In the genomic region with DNA sequence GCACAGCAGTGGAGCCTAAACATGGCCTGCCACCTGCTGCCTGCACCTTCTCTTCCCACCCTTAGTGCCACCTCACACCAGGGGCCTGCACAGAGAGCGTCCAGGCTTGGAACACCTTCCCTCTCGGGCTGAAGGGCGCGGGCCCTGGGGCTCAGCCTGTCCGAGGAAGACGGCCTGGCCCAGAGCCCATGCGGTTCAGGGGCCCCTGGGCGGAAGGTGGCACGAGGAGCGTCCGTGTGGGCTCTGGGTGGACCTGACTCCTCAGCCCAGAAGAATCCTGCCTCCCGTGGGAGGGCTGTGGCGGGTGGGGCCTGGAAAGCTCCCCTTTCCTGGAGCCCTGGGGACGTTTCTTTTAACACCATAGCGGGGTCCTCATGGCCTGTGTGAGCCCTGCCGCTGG, we compare ENCODE assay signal across 28 cellular contexts.
"Had no signal": no experiment of that assay in that cellular context is flagged by ENCODE, and none has a peak within 500 bp of the region (broad histone marks: within the 10 kb centered on the region; RNA-seq: fewer than 3 reads in every experiment).

No MANE protein-coding gene starts in this region.

- H3K9me3 Mint-ChIP-seq: natural killer cell; stimulated activated naive CD8-positive, alpha-beta T cell treated with anti-CD3 and anti-CD28 coated beads, Interleukin-15, Interleukin-2, amounts not matched to agents 100 ng/mL and 50 ng/mL, for 24 hours had no signal

- H3K9me3 ChIP-seq: ovary, right lobe of liver, thyroid gland had no signal

- H3K27me3 Mint-ChIP-seq: naive thymus-derived CD4-positive, alpha-beta T cell; progenitor cell of endocrine pancreas; stimulated activated naive B cell treated with anti-CD40 and anti-IgM and Interleukin-4, amounts not matched to agents 10 μg/mL and 1 μg/mL and 100 μg/mL, for 72 hours; stimulated activated naive CD8-positive, alpha-beta T cell treated with anti-CD3 and anti-CD28 coated beads, Interleukin-15, Interleukin-2, amounts not matched to agents 100 ng/mL and 50 ng/mL, for 24 hours had no signal

- H3K4me1 Mint-ChIP-seq: nephron, neural progenitor cell had no signal

- H3K4me1 ChIP-seq: neural progenitor cell, parathyroid adenoma, psoas muscle, right lobe of liver, stomach, thyroid gland, tibial nerve, upper lobe of left lung, vagina had no signal

- H3K27ac Mint-ChIP-seq: naive thymus-derived CD4-positive, alpha-beta T cell; nephron; neural progenitor cell; progenitor cell of endocrine pancreas; stimulated activated naive CD8-positive, alpha-beta T cell treated with anti-CD3 and anti-CD28 coated beads, Interleukin-15, Interleukin-2, amounts not matched to agents 100 ng/mL and 50 ng/mL, for 24 hours had no signal

- H3K27me3 ChIP-seq: neural progenitor cell, ovary, right lobe of liver, spleen, stomach, thyroid gland, tibial nerve, upper lobe of left lung, vagina had no signal

- H3K4me3 ChIP-seq: neural progenitor cell, ovary, psoas muscle, right lobe of liver, skin epidermis, smooth muscle cell, spleen, stomach, thoracic aorta, thyroid gland, tibial nerve, upper lobe of left lung, vagina had no signal

- H3K4me3 Mint-ChIP-seq: naive thymus-derived CD4-positive, alpha-beta T cell; natural killer cell; nephron; neural progenitor cell; stimulated activated naive B cell treated with anti-CD40 and anti-IgM and Interleukin-4, amounts not matched to agents 10 μg/mL and 1 μg/mL and 100 μg/mL, for 72 hours; stimulated activated naive CD8-positive, alpha-beta T cell treated with anti-CD3 and anti-CD28 coated beads, Interleukin-15, Interleukin-2, amounts not matched to agents 100 ng/mL and 50 ng/mL, for 24 hours had no signal

- ATAC-seq: naive thymus-derived CD4-positive, alpha-beta T cell; natural killer cell; psoas muscle; right lobe of liver; stimulated activated naive B cell treated with anti-CD40 and anti-IgM and Interleukin-4, amounts not matched to agents 10 μg/mL and 1 μg/mL and 100 μg/mL, for 72 hours had no signal

- H3K27ac ChIP-seq: neural progenitor cell, ovary, parathyroid adenoma, psoas muscle, right lobe of liver, skin epidermis, spleen, stomach, thoracic aorta, thyroid gland, tibial nerve, upper lobe of left lung, vagina had no signal

- H3K36me3 ChIP-seq: neural progenitor cell, ovary had no signal

- DNase-seq: naive thymus-derived CD4-positive, alpha-beta T cell; natural killer cell; occipital lobe; ovary; right lobe of liver; stimulated activated CD4-positive, alpha-beta T cell treated with anti-CD3 and anti-CD28 coated beads, Interleukin-12 subunit alpha, Interleukin-12 subunit beta, amount 100 ng/mL, for 4 hours; stimulated activated CD4-positive, alpha-beta T cell treated with anti-CD3 and anti-CD28 coated beads, Interleukin-1b, Interleukin-23, amount 100 ng/mL, for 48 hours; stimulated activated CD4-positive, alpha-beta T cell treated with anti-CD3 and anti-CD28 coated beads, Interleukin-4, amount 100 ng/mL, for 1 hour; stimulated activated CD4-positive, alpha-beta T cell treated with anti-CD3 and anti-CD28 coated beads, Interleukin-4, amount 100 ng/mL, for 4 hours; stimulated activated CD8-positive, alpha-beta memory T cell treated with anti-CD3 and anti-CD28 coated beads, Interleukin-4, amount 100 ng/mL, for 48 hours; stimulated activated naive B cell treated with anti-CD40 and anti-IgM and Interleukin-4, amounts not matched to agents 10 μg/mL and 1 μg/mL and 100 μg/mL, for 72 hours; stimulated activated naive CD4-positive, alpha-beta T cell treated with Interleukin-2 at 50 U/mL for 16 hours; stomach; thyroid gland; trophoblast cell; upper lobe of left lung had no signal
